Comparison of ENCODE assay signal across 8 cellular contexts in the genomic region with DNA sequence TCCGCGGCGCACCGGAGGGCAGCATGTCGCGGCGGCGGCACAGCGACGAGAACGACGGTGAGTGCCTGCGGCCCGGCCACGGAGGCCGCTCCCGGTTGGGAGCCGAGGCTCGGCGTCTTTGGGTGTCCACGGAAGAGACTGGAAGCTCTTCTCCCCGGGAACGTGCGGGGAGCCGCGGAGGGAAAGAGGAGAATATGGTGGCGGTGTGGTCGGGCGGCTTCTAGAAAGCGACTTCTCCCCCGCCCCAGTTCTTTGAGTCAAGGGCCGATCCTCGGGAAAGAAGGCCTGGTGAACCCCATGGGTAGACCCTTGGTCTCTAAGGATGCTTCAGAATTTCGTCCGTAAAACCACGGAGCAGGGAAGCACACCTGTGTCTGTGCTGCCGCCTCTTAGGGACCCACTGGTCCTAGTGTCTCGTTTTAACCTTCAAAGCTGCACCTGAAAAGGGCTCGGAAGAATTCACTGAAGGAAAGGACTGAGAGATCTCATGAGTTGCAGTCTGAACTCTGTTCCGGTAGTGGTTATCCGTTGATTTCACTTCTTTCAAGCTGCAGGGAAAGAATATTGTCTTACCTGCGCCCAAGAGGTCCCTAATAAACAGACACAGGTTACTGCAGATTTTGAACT. TPM values are rescaled to one million over a fixed set of nuclear protein-coding genes. Genes with fewer than 3 reads are reported as not detected.
DNase-seq lines count a peak whose midpoint lies in the region; ATAC-seq, FAIRE-seq and TF ChIP-seq lines count a peak whose summit lies in the region.

No MANE protein-coding gene starts in this region.

- H3K4me3 Mint-ChIP-seq in naive B cell: peak overlapping the region; percentile 85 to 100 (median 99)

- in situ Hi-C loops in Panc1 (cut with HindIII; ENCODE audit: low pct_unique_long_range_greater_than_20kb, low sequenced_read_pairs) (no loop called here), GM13976 (cut with MboI; ENCODE audit: low sequenced_read_pairs, unreplicated experiment) (no loop called here)

- peak overlapping the region; percentile 97 for H3K4me3 ChIP-seq in AG04450 (ENCODE audit: low read depth, low read length)
- peak overlapping the region; percentile 87 to 96 for H3K4me3 ChIP-seq in Panc1 (ENCODE audit: low read depth in 2 of 2, low read length in 2 of 2)
- H3K4me3 ChIP-seq in H1 (ENCODE audit: extremely low read depth in 1 of 4, insufficient read depth in 2 of 4, low read depth in 3 of 4, low read length in 4 of 4): peak overlapping the region; percentile 70 to 91 (median 87)

- BruUV-seq in Panc1 (replicated peaks; lab: Mats Ljungman, UMichigan): no TSS peak

- no peak for DNase-seq in AG04450 (ENCODE audit: low read depth, low spot score)
- no peak for DNase-seq in Panc1 (ENCODE audit: low read depth, low spot score)
- DNase-seq in H1 (ENCODE audit: low read depth in 1 of 2, low spot score in 2 of 2): no peak
- DNase-seq in naive B cell: no peak
- no peak for DNase-seq in GM13976 (ENCODE audit: low spot score)
- no peak for DNase-seq in effector CD8-positive, alpha-beta T cell (lab: John Stamatoyannopoulos, UW)

- ATAC-seq in GM21515 (IDR thresholded peaks at IDR 0.05; ENCODE audit: unreplicated experiment) (peak; percentile 5), Panc1 (no peak), naive B cell (ENCODE audit: low read depth in 2 of 2) (no peak), GM19463 (IDR thresholded peaks at IDR 0.05; ENCODE audit: unreplicated experiment) (no peak)

- CTCF ChIA-PET in AG04450 (lab: Charles Lee): interaction anchor here (1.3 to 7.4 kb wide), 4 partner anchors 18 to 268 kb away, joined by 4 to 61 read pairs (median 13); no protein-coding TSS in a partner anchor
- CTCF ChIA-PET in Panc1 (lab: Charles Lee): no interaction called here
- CTCF ChIA-PET in H1 (lab: Charles Lee; ENCODE audit: partially characterized antibody): interaction anchor here (0.9 to 3.0 kb wide), 4 partner anchors 12 to 267 kb away, joined by 3 to 16 read pairs (median 4); no protein-coding TSS in a partner anchor

- peak overlapping the region; percentile 13 for H4K5ac ChIP-seq in H1 (ENCODE audit: insufficient read length, low read depth, low read length)

- peaks cover 32 to 80% of the 10 kb centered on the region in 2 experiments for H3K79me2 ChIP-seq in H1 (ENCODE audit: control insufficient read depth in 1 of 2, insufficient read depth in 2 of 2, low read length in 2 of 2)

- H3K4me1 ChIP-seq in Panc1 (ENCODE audit: control insufficient read depth, insufficient read depth, low read length) (peaks cover 29% of the 10 kb centered on the region), H1 (replicated peaks in 1 of 4; ENCODE audit: control insufficient read depth in 3 of 4, insufficient read depth in 4 of 4, low read length in 3 of 4) (peaks cover 0 to 11% (median 4%) of the 10 kb centered on the region in 4 experiments; a peak in 6 of 7 replicates)

- peak overlapping the region; percentile 72 to 89 for H3K4me2 ChIP-seq in H1 (ENCODE audit: insufficient read depth in 1 of 2, low read depth in 2 of 2, low read length in 2 of 2)

- POLR2A ChIA-PET in AG04450 (lab: Yijun Ruan, JAX) (interaction anchor here (1.0 to 1.3 kb wide), 8 partner anchors 9 to 288 kb away, joined by 3 to 8 read pairs (median 5); a partner anchor contains a TSS), Panc1 (lab: Charles Lee) (no interaction called here), H1 (lab: Charles Lee; ENCODE audit: partially characterized antibody) (interaction anchor here (0.8 to 2.3 kb wide), 9 partner anchors 9 to 1015 kb away, joined by 3 to 9 read pairs (median 7); no protein-coding TSS in a partner anchor)

- H3K4me1 Mint-ChIP-seq in naive B cell: peaks cover 52 to 65% (median 58%) of the 10 kb centered on the region in 3 donors

- H2BK20ac ChIP-seq in H1 (ENCODE audit: low read length): no peak overlapping the region

- H3K4ac ChIP-seq in H1 (replicated peaks; ENCODE audit: insufficient read length, low read depth, low read length): no peak overlapping the region

- no peak overlapping the region for H2AFZ ChIP-seq in H1 (ENCODE audit: low read length)

- H3K23me2 ChIP-seq in H1 (ENCODE audit: low read depth, low read length): peaks cover 5% of the 10 kb centered on the region

- H3K36me3 Mint-ChIP-seq in naive B cell: no peaks in the 10 kb centered on the region

- no peak overlapping the region for H2BK120ac ChIP-seq in H1 (replicated peaks; ENCODE audit: low read depth, low read length)

- peak overlapping the region; percentile 90 for H4K8ac ChIP-seq in H1 (ENCODE audit: extremely low read depth, insufficient read depth, low read length)

- peaks cover 5% of the 10 kb centered on the region for H3K79me1 ChIP-seq in H1 (ENCODE audit: low read depth, low read length)

- WGBS in H1 (ENCODE audit: extremely low coverage in 1 of 2, insufficient coverage in 1 of 2, insufficient read length in 1 of 2, insufficient replicate concordance in 2 of 2, low coverage in 1 of 2, low lambda C conversion rate in 2 of 2, missing lambda C conversion rate in 1 of 2), 2 experiments: 4% methylated on average over 13 of the region's 42 CpGs; no CpG with 5 or more reads in 1 of the 2 experiments

- H2AK5ac ChIP-seq in H1 (ENCODE audit: low read depth, low read length): no peak overlapping the region

- TF ChIP-seq POLR2A in H1 (IDR thresholded peaks at IDR 0.05; ENCODE audit: control extremely low read depth in 1 of 2, low read depth in 2 of 2, low read length in 2 of 2): no peak

- no peak for TF ChIP-seq CTCF in AG04450 (IDR thresholded peaks at IDR 0.05; ENCODE audit: low read depth, low read length)
- no peak for TF ChIP-seq CTCF in Panc1 (IDR thresholded peaks at IDR 0.05)
- TF ChIP-seq CTCF in H1 (IDR thresholded peaks at IDR 0.05; ENCODE audit: control extremely low read depth in 1 of 3, insufficient read depth in 1 of 3, low read depth in 1 of 3, low read length in 3 of 3): no peak
- no peak for TF ChIP-seq CTCF in GM13976 (IDR thresholded peaks at IDR 0.05; ENCODE audit: borderline replicate concordance, control extremely low read depth, extremely low read depth, insufficient read depth, missing control alignments)

- H3K9me3 ChIP-seq in AG04450 (ENCODE audit: control insufficient read depth, insufficient read depth, low read length) (no peaks in the 10 kb centered on the region; the same call in 1 of the 2 replicates), Panc1 (ENCODE audit: control insufficient read depth, insufficient read depth, low read depth, low read length) (no peaks in the 10 kb centered on the region), H1 (ENCODE audit: insufficient read depth in 2 of 2, low read depth in 1 of 2, low read length in 1 of 2) (no peaks in the 10 kb centered on the region)

- H3K27me3 ChIP-seq in AG04450 (ENCODE audit: control insufficient read depth, insufficient read depth, low read length) (no peaks in the 10 kb centered on the region), Panc1 (ENCODE audit: control insufficient read depth, insufficient read depth, low read length) (no peaks in the 10 kb centered on the region), H1 (replicated peaks in 1 of 4; ENCODE audit: control insufficient read depth in 3 of 4, extremely low read depth in 1 of 4, insufficient read depth in 3 of 4, low read length in 3 of 4) (no peaks in the 10 kb centered on the region)

- no peak for FAIRE-seq in H1 (lab: Jason Lieb, UNC)

- peak overlapping the region; percentile 95 to 100 (median 100) for H3K27ac Mint-ChIP-seq in naive B cell

- H3K27ac ChIP-seq in AG04450 (ENCODE audit: low read depth, low read length): peak overlapping the region; percentile 100
- peak overlapping the region; percentile 92 for H3K27ac ChIP-seq in Panc1 (ENCODE audit: low read length)
- peak overlapping the region; percentile 98 for H3K27ac ChIP-seq in H1 (ENCODE audit: low read depth, low read length)

- peak overlapping the region; percentile 35 for H4K91ac ChIP-seq in H1 (replicated peaks; ENCODE audit: insufficient read length, low read length)

- H3K56ac ChIP-seq in H1 (replicated peaks; ENCODE audit: insufficient read length, low read depth, low read length): no peak overlapping the region

- TF ChIP-seq EP300 in H1 (IDR thresholded peaks at IDR 0.05; ENCODE audit: borderline replicate concordance in 1 of 2, low read depth in 2 of 2, low read length in 2 of 2): no peak

- peaks cover 11 to 13% of the 10 kb centered on the region in 2 experiments for H4K20me1 ChIP-seq in H1 (replicated peaks in 1 of 2; ENCODE audit: control insufficient read depth in 1 of 2, insufficient read depth in 2 of 2, low read length in 2 of 2)

- no peaks in the 10 kb centered on the region for H3K27me3 Mint-ChIP-seq in naive B cell

- H3K36me3 ChIP-seq in Panc1 (ENCODE audit: control insufficient read depth, insufficient read depth, low read length) (peaks cover 3% of the 10 kb centered on the region), H1 (ENCODE audit: control insufficient read depth in 2 of 4, insufficient read depth in 4 of 4, low read length in 3 of 4) (no peaks in the 10 kb centered on the region)

- H2BK15ac ChIP-seq in H1 (ENCODE audit: low read length): no peak overlapping the region; the same call in 1 of the 2 replicates

- no peak overlapping the region for H3K14ac ChIP-seq in H1 (ENCODE audit: insufficient read length)

- no peak overlapping the region for H3K18ac ChIP-seq in H1 (ENCODE audit: extremely low read depth, low read length)

- peak overlapping the region; percentile 85 to 96 (median 90) for H3K9ac ChIP-seq in H1 (replicated peaks in 1 of 4; ENCODE audit: extremely low read depth in 1 of 4, low read depth in 3 of 4, low read length in 3 of 4)

- no peak overlapping the region for H3K23ac ChIP-seq in H1 (ENCODE audit: insufficient read length)

- no peak overlapping the region for H2BK12ac ChIP-seq in H1 (ENCODE audit: low read depth, low read length)

- no peaks in the 10 kb centered on the region for H3K9me3 Mint-ChIP-seq in naive B cell

- no peak for TF ChIP-seq RAD21 in H1 (IDR thresholded peaks at IDR 0.05 in 1 of 2, conservative IDR thresholded peaks at IDR 0.05 in 1 of 2; ENCODE audit: low read depth in 2 of 2, low read length in 2 of 2)

- H2BK5ac ChIP-seq in H1 (ENCODE audit: low read depth, low read length): peak overlapping the region; percentile 97; the same call in 1 of the 2 replicates

- intact Hi-C loops in Panc1 (cut with micrococcal nuclease; ENCODE audit: unreplicated experiment): no loop called here

RNA-seq across cellular contexts. Expression of a gene that starts 0.4 kb away (rescaled TPM):
- polyA plus RNA-seq in AG04450 (2011; rRNA removed) (28.8 and 39.2 TPM in 2 replicates), H1 (2011; rRNA removed) (9.9 and 14.7 TPM in 2 replicates), naive B cell (ENCODE audit: low read depth in 6 of 6) (10 to 100 TPM; 10.5 to 24.6 (median 16.2) TPM)
- polyA minus RNA-seq in AG04450 (2011; rRNA and poly(A)+ RNA removed): 22.3 and 35.5 TPM in 2 replicates
- total RNA-seq in Panc1 (2021; ENCODE audit: unreplicated experiment): 30.1 TPM
- 21.2 TPM for polyA plus RNA-seq in Panc1 (2012; ENCODE audit: insufficient read length)
- total RNA-seq in H1 (2021; fragmentation: NEBNext Ultra II Directional; extraction: Animal tissue kit (Norgen Biotek cat#: 25700)): 54.0 and 57.5 TPM in 2 replicates
- polyA plus RNA-seq in H1 (2011; cell fraction: cytosol; rRNA removed): 21.7 TPM
- 14.9 TPM for polyA plus RNA-seq in H1 (2011; cell fraction: nucleus; rRNA removed)
- 25.0 to 49.7 TPM (median 33.9 TPM) in 4 replicates for polyA plus RNA-seq in H1 (2012, experiment 1 of 2)
- 3.0 TPM for polyA plus RNA-seq in H1 (2012, experiment 2 of 2)
- 36.1 TPM for polyA plus RNA-seq in H1 (2013, experiment 1 of 2)
- polyA plus RNA-seq in H1 (2013, experiment 2 of 2): 30.7 TPM
- polyA minus RNA-seq in H1 (2011; rRNA and poly(A)+ RNA removed): 40.8 and 48.7 TPM in 2 replicates
- 31.0 TPM for polyA minus RNA-seq in H1 (2011; cell fraction: cytosol; rRNA and poly(A)+ RNA removed)
- 50.2 TPM for polyA minus RNA-seq in H1 (2011; cell fraction: nucleus; rRNA and poly(A)+ RNA removed)

RNA-seq across cellular contexts. Expression of a gene that starts 0.8 kb away (rescaled TPM):
- polyA plus RNA-seq in AG04450 (2011; rRNA removed): 17.1 and 17.3 TPM in 2 replicates
- 20.7 and 21.5 TPM in 2 replicates for polyA minus RNA-seq in AG04450 (2011; rRNA and poly(A)+ RNA removed)
- 10.1 TPM for total RNA-seq in Panc1 (2021; ENCODE audit: unreplicated experiment)
- polyA plus RNA-seq in Panc1 (2012; ENCODE audit: insufficient read length): 6.8 TPM
- total RNA-seq in H1 (2021; fragmentation: NEBNext Ultra II Directional; extraction: Animal tissue kit (Norgen Biotek cat#: 25700)): 16.1 and 16.3 TPM in 2 replicates
- 15.6 and 17.5 TPM in 2 replicates for polyA plus RNA-seq in H1 (2011; rRNA removed)
- polyA plus RNA-seq in H1 (2011; cell fraction: cytosol; rRNA removed): 19.2 TPM
- 28.4 TPM for polyA plus RNA-seq in H1 (2011; cell fraction: nucleus; rRNA removed)
- polyA plus RNA-seq in H1 (2012, experiment 1 of 2): 12.4 to 17.5 TPM (median 15.4 TPM) in 4 replicates
- 0.88 TPM for polyA plus RNA-seq in H1 (2012, experiment 2 of 2)
- 12.2 TPM for polyA plus RNA-seq in H1 (2013, experiment 1 of 2)
- polyA plus RNA-seq in H1 (2013, experiment 2 of 2): 10.3 TPM
- polyA minus RNA-seq in H1 (2011; rRNA and poly(A)+ RNA removed): 32.7 and 33.0 TPM in 2 replicates
- 15.8 TPM for polyA minus RNA-seq in H1 (2011; cell fraction: cytosol; rRNA and poly(A)+ RNA removed)
- 33.1 TPM for polyA minus RNA-seq in H1 (2011; cell fraction: nucleus; rRNA and poly(A)+ RNA removed)
- 10 to 100 TPM in 1 of 6 donors, 1 to 10 TPM in 5; 4.7 to 10.3 (median 7.2) TPM for polyA plus RNA-seq in naive B cell (ENCODE audit: low read depth in 6 of 6)
